In genomic region chr12:120072472-120072871, GRCh38 we compare ENCODE assay signal across 23 cellular contexts. TPM values are rescaled to one million over a fixed set of nuclear protein-coding genes. Genes with fewer than 3 reads are reported as not detected.
DNase-seq lines count a peak whose midpoint lies in the region; ATAC-seq, FAIRE-seq and TF ChIP-seq lines count a peak whose summit lies in the region.
"Had no signal": no experiment of that assay in that cellular context is flagged by ENCODE, and none has a peak within 500 bp of the region (broad histone marks: within the 10 kb centered on the region; RNA-seq: fewer than 3 reads in every experiment).

No MANE protein-coding gene starts in this region.

- no peak overlapping the region for H2BK15ac ChIP-seq in IMR-90 (ENCODE audit: low read depth, low read length)

- no peak overlapping the region for H4K91ac ChIP-seq in IMR-90 (ENCODE audit: insufficient read depth, low read depth, low read length)

- ATAC-seq in A549: no peak; a peak in 1 of 6 replicates
- no peak for ATAC-seq in IMR-90 (ENCODE audit: low read depth)
- ATAC-seq: CD8-positive, alpha-beta T cell had no signal

- no peak overlapping the region for H3K9ac ChIP-seq in IMR-90 (ENCODE audit: low read depth, low read length)

- TF ChIP-seq POLR2A in A549 (IDR thresholded peaks at IDR 0.05; ENCODE audit: low read length) (no peak), IMR-90 (IDR thresholded peaks at IDR 0.05; ENCODE audit: low read depth, low read length) (no peak)

- no peak overlapping the region for H3K4me3 ChIP-seq in A549
- H3K4me3 ChIP-seq in IMR-90 (ENCODE audit: insufficient read depth, low read depth, low read length): no peak overlapping the region
- H3K4me3 ChIP-seq: HAP-1 had no signal

- no TSS peak for BruUV-seq in IMR-90 (replicated peaks; lab: Mats Ljungman, UMichigan)

- no peak overlapping the region for H2BK5ac ChIP-seq in IMR-90 (ENCODE audit: low read depth, low read length, poor library complexity, severe bottlenecking)

- no peak for DNase-seq in activated T-cell treated with anti-CD3 and anti-CD28 coated beads, Interleukin-2, amount 50 U/mL, for 24 hours
- DNase-seq in activated T-cell treated with anti-CD3 and anti-CD28 coated beads, Interleukin-2, amount 50 U/mL, for 48 hours: no peak
- DNase-seq in A549 (ENCODE audit: low read depth in 1 of 2, low spot score in 1 of 2) (no peak), IMR-90 (no peak), mesenteric fat pad (ENCODE audit: low spot score) (peak; percentile 73), Kasumi-1 (lab: John Stamatoyannopoulos, UW) (no peak), mesothelial cell of epicardium (ENCODE audit: low spot score in 2 of 2, unreplicated experiment in 2 of 2) (no peak)
- DNase-seq: C1 segment of cervical spinal cord; Caco-2; CD8-positive, alpha-beta T cell; GOT3; HFFc6; KG1; MM.1S; NCI-H2029; NCI-H446; NCI-H524 treated with DMSO at 0.1 percent for 48 hours; NCI-H774; SHP77 had no signal

- H3K4me3 Mint-ChIP-seq in activated T-cell treated with anti-CD3 and anti-CD28 coated beads, Interleukin-2, amount 50 U/mL, for 24 hours: no peak overlapping the region
- no peak overlapping the region for H3K4me3 Mint-ChIP-seq in mesothelial cell of epicardium
- H3K4me3 Mint-ChIP-seq: CD8-positive, alpha-beta T cell; HFFc6 had no signal

- TF ChIP-seq CTCF in A549 (IDR thresholded peaks at IDR 0.05) (no peak), IMR-90 (conservative IDR thresholded peaks at IDR 0.05; ENCODE audit: low read depth, low read length) (no peak), mesothelial cell of epicardium (IDR thresholded peaks at IDR 0.05; ENCODE audit: unreplicated experiment) (no peak)

- no peak overlapping the region for H3K14ac ChIP-seq in IMR-90 (replicated peaks; ENCODE audit: low read depth, low read length)

- no peaks in the 10 kb centered on the region for H3K27me3 Mint-ChIP-seq in activated T-cell treated with anti-CD3 and anti-CD28 coated beads, Interleukin-2, amount 50 U/mL, for 24 hours
- H3K27me3 Mint-ChIP-seq in mesothelial cell of epicardium (ENCODE audit: low read depth): no peaks in the 10 kb centered on the region

- no peak overlapping the region for H4K8ac ChIP-seq in IMR-90 (ENCODE audit: low read depth in 2 of 2, low read length in 2 of 2)

- H4K5ac ChIP-seq in IMR-90 (ENCODE audit: low read depth, low read length): no peak overlapping the region

- no peaks in the 10 kb centered on the region for H4K20me1 ChIP-seq in IMR-90 (ENCODE audit: insufficient read depth, low read length)

- H3K9me1 ChIP-seq in IMR-90 (ENCODE audit: insufficient read depth, low read length): no peaks in the 10 kb centered on the region

- no peak overlapping the region for H2AK9ac ChIP-seq in IMR-90 (replicated peaks; ENCODE audit: low read depth, low read length, poor library complexity)

- no peaks in the 10 kb centered on the region for H3K9me3 Mint-ChIP-seq in activated T-cell treated with anti-CD3 and anti-CD28 coated beads, Interleukin-2, amount 50 U/mL, for 24 hours
- no peaks in the 10 kb centered on the region for H3K9me3 Mint-ChIP-seq in mesothelial cell of epicardium
- H3K9me3 Mint-ChIP-seq: CD8-positive, alpha-beta T cell; HFFc6 had no signal

- peak overlapping the region; percentile 14 for H2AFZ ChIP-seq in IMR-90 (replicated peaks; ENCODE audit: low read length, poor library complexity)

- H3K4me2 ChIP-seq in A549 (no peak overlapping the region), IMR-90 (ENCODE audit: low read depth, low read length) (no peak overlapping the region)

- POLR2A ChIA-PET in A549 (lab: Yijun Ruan, JAX): no interaction called here
- POLR2A ChIA-PET in IMR-90 (lab: Charles Lee; ENCODE audit: unreplicated experiment): no interaction called here

- H3K27ac ChIP-seq in A549 (no peak overlapping the region), IMR-90 (ENCODE audit: insufficient read depth, low read length) (no peak overlapping the region)

- no peaks in the 10 kb centered on the region for H3K79me1 ChIP-seq in IMR-90 (ENCODE audit: low read depth in 1 of 2, low read length in 2 of 2)

- H3K36me3 ChIP-seq in IMR-90 (ENCODE audit: control insufficient read depth, insufficient read depth, low read length): no peaks in the 10 kb centered on the region
- H3K36me3 ChIP-seq: HAP-1 had no signal

- H2AK5ac ChIP-seq in IMR-90 (ENCODE audit: low read depth, low read length): no peak overlapping the region

- H3K27ac Mint-ChIP-seq in activated T-cell treated with anti-CD3 and anti-CD28 coated beads, Interleukin-2, amount 50 U/mL, for 24 hours: peak overlapping the region; percentile 37
- H3K27ac Mint-ChIP-seq in mesothelial cell of epicardium: no peak overlapping the region
- H3K27ac Mint-ChIP-seq: HFFc6 had no signal

- peaks cover 100% of the 10 kb centered on the region for H3K36me3 Mint-ChIP-seq in activated T-cell treated with anti-CD3 and anti-CD28 coated beads, Interleukin-2, amount 50 U/mL, for 24 hours (ENCODE audit: low read depth)
- peaks cover 5% of the 10 kb centered on the region for H3K36me3 Mint-ChIP-seq in mesothelial cell of epicardium

- 79% methylated on average over 9 of the region's 10 CpGs for WGBS in A549 (ENCODE audit: missing lambda C conversion rate)
- 71% methylated on average over 2 of the region's 10 CpGs; no CpG with 5 or more reads in 1 of the 2 experiments for WGBS in IMR-90 (ENCODE audit: extremely low coverage in 2 of 2, insufficient read length in 1 of 2), 2 experiments

- FAIRE-seq in A549 (lab: Jason Lieb, UNC): no peak
- FAIRE-seq: G401.6, HTR-8/SVneo, RCC 7860 had no signal

- TF ChIP-seq RAD21 in A549 (conservative IDR thresholded peaks at IDR 0.05 in 1 of 2, IDR thresholded peaks at IDR 0.05 in 1 of 2): no peak
- TF ChIP-seq RAD21 in IMR-90 (IDR thresholded peaks at IDR 0.05; ENCODE audit: low read length): no peak

- H3K4me1 Mint-ChIP-seq in activated T-cell treated with anti-CD3 and anti-CD28 coated beads, Interleukin-2, amount 50 U/mL, for 24 hours (ENCODE audit: low read depth): peaks cover 19% of the 10 kb centered on the region
- H3K4me1 Mint-ChIP-seq in mesothelial cell of epicardium: peaks cover 13% of the 10 kb centered on the region

- peaks cover 26% of the 10 kb centered on the region for H3K27me3 ChIP-seq in IMR-90 (ENCODE audit: control insufficient read depth, insufficient read depth, low read length)

- H2BK20ac ChIP-seq in IMR-90 (ENCODE audit: low read depth, low read length): no peak overlapping the region

- no peaks in the 10 kb centered on the region for H3K9me3 ChIP-seq in A549
- no peaks in the 10 kb centered on the region for H3K9me3 ChIP-seq in IMR-90 (ENCODE audit: control insufficient read depth, insufficient read depth, low read length)
- H3K9me3 ChIP-seq: Caco-2, HAP-1 had no signal

- no peak overlapping the region for H2BK120ac ChIP-seq in IMR-90 (ENCODE audit: low read depth, low read length)

- H3K4ac ChIP-seq in IMR-90 (ENCODE audit: low read depth, low read length): no peak overlapping the region

- H3K4me1 ChIP-seq in A549: no peaks in the 10 kb centered on the region
- H3K4me1 ChIP-seq in IMR-90 (ENCODE audit: control insufficient read depth, insufficient read depth, low read length): no peaks in the 10 kb centered on the region
- H3K4me1 ChIP-seq: Caco-2, HAP-1 had no signal

- H3K56ac ChIP-seq in IMR-90 (ENCODE audit: extremely low read depth, insufficient read depth, low read length): no peak overlapping the region

- no peak overlapping the region for H3K18ac ChIP-seq in IMR-90 (ENCODE audit: low read depth, low read length)

- no peak overlapping the region for H3K23ac ChIP-seq in IMR-90 (ENCODE audit: low read depth, low read length)

- in situ Hi-C loops in IMR-90 (cut with MboI; ENCODE audit: low sequenced_read_pairs): no loop called here

- CTCF ChIA-PET in A549 (lab: Yijun Ruan, JAX): no interaction called here
- CTCF ChIA-PET in IMR-90 (lab: Yijun Ruan, JAX): no interaction called here

- intact Hi-C loops in IMR-90 (cut with micrococcal nuclease): no loop called here

- no peak for TF ChIP-seq EP300 in A549 (IDR thresholded peaks at IDR 0.05)

- dilution Hi-C loops in IMR-90 (cut with HindIII; ENCODE audit: low sequenced_read_pairs, unreplicated experiment): no loop called here

TF ChIP-seq in A549, 52 proteins besides CTCF, POLR2A, EP300 and RAD21:
- TF ChIP-seq MAFK (IDR thresholded peaks at IDR 0.05; ENCODE audit: partially characterized antibody) (peak; percentile 44), HOXA7 (CRISPR knock-in tag; IDR thresholded peaks at IDR 0.05) (no peak)

TF ChIP-seq in IMR-90, 13 proteins besides CTCF, POLR2A, EP300 and RAD21 (continues in another document):
- TF ChIP-seq RCOR1 (IDR thresholded peaks at IDR 0.05; ENCODE audit: insufficient replicate concordance, low read length): no peak
- TF ChIP-seq FOS (IDR thresholded peaks at IDR 0.05; ENCODE audit: low read depth, low read length): no peak
- TF ChIP-seq MXI1 (IDR thresholded peaks at IDR 0.05; ENCODE audit: borderline replicate concordance, low read depth, low read length): no peak
- TF ChIP-seq, protein P1, sequence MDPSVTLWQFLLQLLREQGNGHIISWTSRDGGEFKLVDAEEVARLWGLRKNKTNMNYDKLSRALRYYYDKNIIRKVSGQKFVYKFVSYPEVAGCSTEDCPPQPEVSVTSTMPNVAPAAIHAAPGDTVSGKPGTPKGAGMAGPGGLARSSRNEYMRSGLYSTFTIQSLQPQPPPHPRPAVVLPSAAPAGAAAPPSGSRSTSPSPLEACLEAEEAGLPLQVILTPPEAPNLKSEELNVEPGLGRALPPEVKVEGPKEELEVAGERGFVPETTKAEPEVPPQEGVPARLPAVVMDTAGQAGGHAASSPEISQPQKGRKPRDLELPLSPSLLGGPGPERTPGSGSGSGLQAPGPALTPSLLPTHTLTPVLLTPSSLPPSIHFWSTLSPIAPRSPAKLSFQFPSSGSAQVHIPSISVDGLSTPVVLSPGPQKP (IDR thresholded peaks at IDR 0.05; ENCODE audit: borderline replicate concordance, low read depth, low read length): no peak
- no peak for TF ChIP-seq CHD1 (IDR thresholded peaks at IDR 0.05; ENCODE audit: low read depth, low read length)

RNA-seq across cellular contexts. Expression of gene RAB35, which starts 44.1 kb away (rescaled TPM):
- polyA plus RNA-seq in A549 (2011; rRNA removed): 42.0 and 67.6 TPM in 2 replicates
- polyA plus RNA-seq in A549 (2012; cell fraction: cytosol; rRNA removed): 56.7 and 71.7 TPM in 2 replicates
- polyA plus RNA-seq in A549 (2012; cell fraction: nucleus; rRNA removed): 77.2 and 90.4 TPM in 2 replicates
- 44.0 to 49.5 TPM (median 47.8 TPM) in 3 replicates for polyA plus RNA-seq in A549 (2017; fragmentation: RNase III; extraction: RNeasy Plus Mini Kit Qiagen cat#74134 plus additional on column Dnase treatment)
- 66.2 and 96.5 TPM in 2 replicates for polyA minus RNA-seq in A549 (2011; rRNA and poly(A)+ RNA removed)
- 32.6 and 35.0 TPM in 2 replicates for total RNA-seq in IMR-90 (2012; rRNA removed)
- 47.6 and 49.6 TPM in 2 replicates for polyA plus RNA-seq in IMR-90 (2012; rRNA removed)
- 31.2 and 45.6 TPM in 2 replicates for polyA plus RNA-seq in IMR-90 (2012; cell fraction: cytosol; rRNA removed)
- polyA plus RNA-seq in IMR-90 (2012; cell fraction: nucleus; rRNA removed; ENCODE audit: low replicate concordance): 64.2 and 73.1 TPM in 2 replicates
- total RNA-seq in mesenteric fat pad: 62.4 TPM
- total RNA-seq in mesothelial cell of epicardium: 28.1 to 36.5 TPM (median 33.2 TPM) in 3 replicates
